12 cellular contexts compared by ENCODE assay signal in the genomic region with DNA sequence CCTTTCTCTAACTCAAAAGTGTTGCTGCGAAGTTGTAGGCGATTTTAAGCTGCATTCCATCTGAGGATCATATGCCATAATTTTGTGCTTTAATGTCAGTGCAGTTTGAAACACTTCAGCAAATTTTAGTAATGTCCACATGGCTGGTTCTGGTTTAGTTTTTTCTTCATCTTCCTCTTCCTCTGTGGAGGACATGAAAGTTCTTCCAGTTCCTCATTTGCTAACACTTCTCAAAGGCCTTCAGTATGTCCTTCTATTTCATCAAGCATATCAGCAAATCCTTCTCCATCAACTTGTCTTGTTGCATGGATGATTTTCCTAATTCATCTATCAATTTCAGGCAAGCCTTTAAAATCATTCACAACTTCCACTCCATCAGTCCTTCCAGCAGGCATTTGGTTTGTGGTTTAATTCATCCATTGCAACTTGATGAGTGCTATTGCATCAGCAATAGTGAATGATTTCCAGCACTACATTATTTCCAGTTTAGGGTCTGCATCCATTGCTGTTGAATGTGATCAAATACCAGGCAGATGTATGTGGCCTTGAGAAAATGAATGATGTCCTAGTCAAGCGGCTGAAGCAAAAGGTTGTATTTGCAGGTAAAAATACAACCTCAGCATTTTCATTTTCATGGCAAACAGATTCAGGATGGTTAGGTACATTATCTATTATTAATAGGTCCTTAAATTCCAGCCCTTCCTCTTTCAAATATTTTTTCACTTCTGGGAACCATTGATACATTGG. TPM values are rescaled to one million over a fixed set of nuclear protein-coding genes. Genes with fewer than 3 reads are reported as not detected.
DNase-seq lines count a peak whose midpoint lies in the region; ATAC-seq and TF ChIP-seq lines count a peak whose summit lies in the region.
"Had no signal": no experiment of that assay in that cellular context is flagged by ENCODE, and none has a peak within 500 bp of the region (broad histone marks: within the 10 kb centered on the region; RNA-seq: fewer than 3 reads in every experiment).

No MANE protein-coding gene starts in this region.

- H3K9ac ChIP-seq in BLaER1 treated with 17β-estradiol and CSF1 and Interleukin-3, amounts not matched to agents 10 nM and 100 nM = peak overlapping the region in 3 of 11 experiments; percentile 2 to 38 (median 7); a peak in 2 of 22 replicates
- H3K9ac ChIP-seq in GM23248 (no peak overlapping the region), endocrine pancreas (ENCODE audit: control insufficient read depth, insufficient read depth, low read length) (no peak overlapping the region)

- no peaks in the 10 kb centered on the region for H3K9me2 ChIP-seq in GM23248 (ENCODE audit: insufficient read depth)

- no peak for TF ChIP-seq POLR2A in thyroid gland (IDR thresholded peaks at IDR 0.05)

- H3K4me1 ChIP-seq in BLaER1 treated with 17β-estradiol and CSF1 and Interleukin-3, amounts not matched to agents 10 nM and 100 nM = peaks cover 28 to 52% (median 44%) of the 10 kb centered on the region in 10 experiments
- H3K4me1 ChIP-seq in GM23248 (ENCODE audit: insufficient read depth) (no peaks in the 10 kb centered on the region), endocrine pancreas (ENCODE audit: control insufficient read depth, insufficient read depth, low read length) (peaks cover 12% of the 10 kb centered on the region), thyroid gland (no peaks in the 10 kb centered on the region)
- H3K4me1 ChIP-seq: foreskin keratinocyte had no signal

- no peak for TF ChIP-seq CTCF in thyroid gland (IDR thresholded peaks at IDR 0.05)

- H3K27ac ChIP-seq in BLaER1 treated with 17β-estradiol and CSF1 and Interleukin-3, amounts not matched to agents 10 nM and 100 nM = peak overlapping the region; percentile 14 to 62 (median 55); a peak in 19 of 22 replicates
- H3K27ac ChIP-seq in GM23248 (no peak overlapping the region), thyroid gland (no peak overlapping the region)
- H3K27ac ChIP-seq: dorsolateral prefrontal cortex, foreskin keratinocyte had no signal

- H3K4me2 ChIP-seq in BLaER1 treated with 17β-estradiol and CSF1 and Interleukin-3, amounts not matched to agents 10 nM and 100 nM = peak overlapping the region; percentile 44 to 81 (median 68)
- no peak overlapping the region for H3K4me2 ChIP-seq in GM23248 (ENCODE audit: unreplicated experiment)

- no peaks in the 10 kb centered on the region for H3K79me2 ChIP-seq in GM23248 (ENCODE audit: insufficient read depth)

- peaks cover 0 to 6% (median 0%) of the 10 kb centered on the region in 11 experiments; a peak in 1 of 22 replicates for H4K20me1 ChIP-seq in BLaER1 treated with 17β-estradiol and CSF1 and Interleukin-3, amounts not matched to agents 10 nM and 100 nM
- no peaks in the 10 kb centered on the region for H4K20me1 ChIP-seq in GM23248 (ENCODE audit: insufficient read depth)

- ATAC-seq in GM21515 (IDR thresholded peaks at IDR 0.05; ENCODE audit: unreplicated experiment) (no peak), left lobe of liver (no peak)
- ATAC-seq: foreskin keratinocyte had no signal

- no peaks in the 10 kb centered on the region for H3F3A ChIP-seq in GM23248 (ENCODE audit: insufficient read depth)

- intact Hi-C loops in thyroid gland (cut with DNase I) = no loop called here

- no peaks in the 10 kb centered on the region for H3K9me3 ChIP-seq in BLaER1 treated with 17β-estradiol and CSF1 and Interleukin-3, amounts not matched to agents 10 nM and 100 nM (replicated peaks in 1 of 11)
- no peaks in the 10 kb centered on the region for H3K9me3 ChIP-seq in GM23248 (ENCODE audit: low read depth)
- H3K9me3 ChIP-seq in endocrine pancreas (ENCODE audit: control insufficient read depth, low read length) = no peaks in the 10 kb centered on the region
- no peaks in the 10 kb centered on the region for H3K9me3 ChIP-seq in thyroid gland

- DNase-seq in GM23248 (peak; percentile 20), OCI-M1 (lab: John Stamatoyannopoulos, UW) (peak; percentile 89), kidney glomerular epithelial cell (lab: John Stamatoyannopoulos, UW) (no peak), left lobe of liver (ENCODE audit: low spot score) (no peak), thyroid gland (no peak)
- DNase-seq: C1 segment of cervical spinal cord; dorsolateral prefrontal cortex; foreskin keratinocyte; stimulated activated CD4-positive, alpha-beta T cell treated with anti-CD3 and anti-CD28 coated beads, Interleukin-4, amount 100 ng/mL, for 4 hours had no signal

- in situ Hi-C loops in GM23248 (cut with MboI) = no loop called here

- H3K4me3 ChIP-seq in BLaER1 treated with 17β-estradiol and CSF1 and Interleukin-3, amounts not matched to agents 10 nM and 100 nM = no peak overlapping the region
- H3K4me3 ChIP-seq in GM23248 = no peak overlapping the region
- H3K4me3 ChIP-seq in endocrine pancreas (ENCODE audit: control insufficient read depth, insufficient read depth, low read length) = peak overlapping the region; percentile 7
- H3K4me3 ChIP-seq in thyroid gland (replicated peaks in 1 of 3) = no peak overlapping the region
- H3K4me3 ChIP-seq: dorsolateral prefrontal cortex had no signal

- peak overlapping the region; percentile 32; the same call in 1 of the 2 replicates for H2AFZ ChIP-seq in GM23248

- 95 to 97% methylated on average over 3 of the region's 3 CpGs for WGBS in GM23248 (ENCODE audit: low coverage in 1 of 2, low lambda C conversion rate in 2 of 2, missing lambda C conversion rate in 2 of 2), 2 experiments
- WGBS in thyroid gland, 2 donors = 94 to 98% methylated on average over 3 of the region's 3 CpGs

- H3K36me3 ChIP-seq in BLaER1 treated with 17β-estradiol and CSF1 and Interleukin-3, amounts not matched to agents 10 nM and 100 nM = peaks cover 28 to 71% (median 56%) of the 10 kb centered on the region in 11 experiments
- no peaks in the 10 kb centered on the region for H3K36me3 ChIP-seq in GM23248 (ENCODE audit: low read depth)
- H3K36me3 ChIP-seq in endocrine pancreas (ENCODE audit: control insufficient read depth, insufficient read depth, low read length) = peaks cover 3% of the 10 kb centered on the region
- peaks cover 0 to 2% of the 10 kb centered on the region in 2 donors for H3K36me3 ChIP-seq in thyroid gland

- H3K27me3 ChIP-seq in BLaER1 treated with 17β-estradiol and CSF1 and Interleukin-3, amounts not matched to agents 10 nM and 100 nM = no peaks in the 10 kb centered on the region
- H3K27me3 ChIP-seq in GM23248 (replicated peaks; ENCODE audit: insufficient read depth) = no peaks in the 10 kb centered on the region
- no peaks in the 10 kb centered on the region for H3K27me3 ChIP-seq in endocrine pancreas (ENCODE audit: control insufficient read depth, insufficient read depth, low read length)
- H3K27me3 ChIP-seq in thyroid gland = no peaks in the 10 kb centered on the region
- H3K27me3 ChIP-seq: dorsolateral prefrontal cortex, foreskin keratinocyte had no signal

RNA-seq across cellular contexts. Expression of a gene that starts 20.2 kb away (rescaled TPM):
- 1.8 and 2.6 TPM in 2 replicates for total RNA-seq in GM23248 (2014; rRNA removed; shearing (Covaris generic))
- polyA plus RNA-seq in GM23248 (2016; fragmentation: Nextera tagmentation; extraction: Ambion mirVana) = 6.3 and 6.7 TPM in 2 replicates
- 1.9 TPM for total RNA-seq in left lobe of liver
- 10 to 100 TPM in 1 of 4 donors, 1 to 10 TPM in 3; 4.0 to 11.7 (median 4.7) TPM for total RNA-seq in thyroid gland

Comparison
In these comparisons a context has a peak if more than half of its experiments do, and no peak if none do; other contexts are left out.
1. H3K27ac ChIP-seq: peak in BLaER1 treated with 17β-estradiol and CSF1 and Interleukin-3, amounts not matched to agents 10 nM and 100 nM (11 of 11); none in GM23248 (single experiment) and thyroid gland (0 of 3).
2. DNase-seq: peak in GM23248 (single experiment) and OCI-M1 (single experiment); none in kidney glomerular epithelial cell (single experiment), left lobe of liver (single experiment) and thyroid gland (0 of 2).